Comparison of ENCODE assay signal across 14 cellular contexts in genomic region chr2:196481323-196481695, GRCh38.
A peak's percentile ranks its signal among the peaks of the same experiment; 100 is the strongest.
DNase-seq lines count a peak whose midpoint lies in the region; ATAC-seq and TF ChIP-seq lines count a peak whose summit lies in the region.
"Had no signal": no experiment of that assay in that cellular context is flagged by ENCODE, and none has a peak within 500 bp of the region (broad histone marks: within the 10 kb centered on the region; RNA-seq: fewer than 3 reads in every experiment).

No MANE protein-coding gene starts in this region.

- POLR2A ChIA-PET in BJ (lab: Charles Lee), result no interaction called here

- H3K4me1 ChIP-seq in effector memory CD4-positive, alpha-beta T cell (ENCODE audit: control insufficient read depth, insufficient read depth, low read length, poor library complexity, severe bottlenecking), result no peaks in the 10 kb centered on the region
- H3K4me1 ChIP-seq: prostate gland had no signal

- peak; percentile 75 for DNase-seq in BJ (ENCODE audit: low read depth)
- DNase-seq in HCEC 1CT, result peak; percentile 65
- peak; percentile 94 for DNase-seq in amniotic stem cell (lab: John Stamatoyannopoulos, UW)
- DNase-seq in iris pigment epithelial cell (ENCODE audit: low read depth), result peak; percentile 95
- no peak for DNase-seq in stimulated activated CD4-positive, alpha-beta T cell treated with anti-CD3 and anti-CD28 coated beads, Interleukin-4, amount 100 ng/mL, for 1 hour
- DNase-seq in effector memory CD4-positive, alpha-beta T cell, result no peak
- no peak for DNase-seq in AML-193 (lab: John Stamatoyannopoulos, UW)
- DNase-seq: activated CD4-positive, alpha-beta T cell treated with anti-CD3 and anti-CD28 coated beads, Interleukin-2, amount 50 U/mL, for 48 hours; caudate nucleus; NCI-H345; stimulated activated CD4-positive, alpha-beta T cell treated with anti-CD3 and anti-CD28 coated beads, Interleukin-2, amount 100 ng/mL, for 24 hours; stimulated activated naive B cell treated with anti-CD40 and anti-IgM and Interleukin-4, amounts not matched to agents 10 μg/mL and 1 μg/mL and 100 μg/mL, for 72 hours had no signal

- H3K36me3 ChIP-seq in BJ (ENCODE audit: control insufficient read depth, insufficient read depth, low read length), result no peaks in the 10 kb centered on the region
- H3K36me3 ChIP-seq in effector memory CD4-positive, alpha-beta T cell (ENCODE audit: control insufficient read depth, insufficient read depth, low read length), result no peaks in the 10 kb centered on the region
- H3K36me3 ChIP-seq: prostate gland had no signal

- CTCF ChIA-PET in BJ (lab: Yijun Ruan, JAX), result interaction anchor here (0.7 to 1.3 kb wide), 2 partner anchors 8 to 27 kb away, joined by 3 read pairs; no protein-coding TSS in a partner anchor

- H3K4me3 ChIP-seq in BJ (ENCODE audit: low read depth, low read length), result no peak overlapping the region
- no peak overlapping the region for H3K4me3 ChIP-seq in effector memory CD4-positive, alpha-beta T cell (ENCODE audit: insufficient read depth, low read depth, low read length, poor library complexity, severe bottlenecking)
- H3K4me3 ChIP-seq: prostate gland had no signal

- no peak for TF ChIP-seq CTCF in BJ (IDR thresholded peaks at IDR 0.05; ENCODE audit: insufficient read depth, low read depth, low read length)

- ATAC-seq in GM19395 (IDR thresholded peaks at IDR 0.05; ENCODE audit: unreplicated experiment), result no peak
- ATAC-seq: stimulated activated naive B cell treated with anti-CD40 and anti-IgM and Interleukin-4, amounts not matched to agents 10 μg/mL and 1 μg/mL and 100 μg/mL, for 72 hours had no signal

- H3K27me3 ChIP-seq in BJ (ENCODE audit: control insufficient read depth, insufficient read depth, low read length), result no peaks in the 10 kb centered on the region
- H3K27me3 ChIP-seq in effector memory CD4-positive, alpha-beta T cell (replicated peaks; ENCODE audit: control insufficient read depth, insufficient read depth, low read length, poor library complexity, severe bottlenecking), result no peaks in the 10 kb centered on the region

- H3K27ac ChIP-seq in effector memory CD4-positive, alpha-beta T cell (ENCODE audit: insufficient read depth, low read length, poor library complexity, severe bottlenecking), result no peak overlapping the region
- H3K27ac ChIP-seq: prostate gland had no signal

- H3K9me3 ChIP-seq in effector memory CD4-positive, alpha-beta T cell (ENCODE audit: control insufficient read depth, low read length), result no peaks in the 10 kb centered on the region
- H3K9me3 ChIP-seq: prostate gland had no signal

Comparison
In these comparisons a context has a peak if more than half of its experiments do, and no peak if none do; other contexts are left out.
1. DNase-seq: peak in BJ (single experiment), HCEC 1CT (single experiment), amniotic stem cell (single experiment) and iris pigment epithelial cell (single experiment); none in stimulated activated CD4-positive, alpha-beta T cell treated with anti-CD3 and anti-CD28 coated beads, Interleukin-4, amount 100 ng/mL, for 1 hour (single experiment), effector memory CD4-positive, alpha-beta T cell (0 of 3) and AML-193 (0 of 2).